1 cellular context compared by ENCODE assay signal in genomic region chr2:48221846-48222516, GRCh38.
TF ChIP-seq lines count a peak whose summit lies in the region.

No MANE protein-coding gene starts in this region.

TF ChIP-seq in HepG2, 621 proteins besides CTCF, POLR2A, EP300 and RAD21 (continued from another document and continues in another):
- TF ChIP-seq, protein P1, sequence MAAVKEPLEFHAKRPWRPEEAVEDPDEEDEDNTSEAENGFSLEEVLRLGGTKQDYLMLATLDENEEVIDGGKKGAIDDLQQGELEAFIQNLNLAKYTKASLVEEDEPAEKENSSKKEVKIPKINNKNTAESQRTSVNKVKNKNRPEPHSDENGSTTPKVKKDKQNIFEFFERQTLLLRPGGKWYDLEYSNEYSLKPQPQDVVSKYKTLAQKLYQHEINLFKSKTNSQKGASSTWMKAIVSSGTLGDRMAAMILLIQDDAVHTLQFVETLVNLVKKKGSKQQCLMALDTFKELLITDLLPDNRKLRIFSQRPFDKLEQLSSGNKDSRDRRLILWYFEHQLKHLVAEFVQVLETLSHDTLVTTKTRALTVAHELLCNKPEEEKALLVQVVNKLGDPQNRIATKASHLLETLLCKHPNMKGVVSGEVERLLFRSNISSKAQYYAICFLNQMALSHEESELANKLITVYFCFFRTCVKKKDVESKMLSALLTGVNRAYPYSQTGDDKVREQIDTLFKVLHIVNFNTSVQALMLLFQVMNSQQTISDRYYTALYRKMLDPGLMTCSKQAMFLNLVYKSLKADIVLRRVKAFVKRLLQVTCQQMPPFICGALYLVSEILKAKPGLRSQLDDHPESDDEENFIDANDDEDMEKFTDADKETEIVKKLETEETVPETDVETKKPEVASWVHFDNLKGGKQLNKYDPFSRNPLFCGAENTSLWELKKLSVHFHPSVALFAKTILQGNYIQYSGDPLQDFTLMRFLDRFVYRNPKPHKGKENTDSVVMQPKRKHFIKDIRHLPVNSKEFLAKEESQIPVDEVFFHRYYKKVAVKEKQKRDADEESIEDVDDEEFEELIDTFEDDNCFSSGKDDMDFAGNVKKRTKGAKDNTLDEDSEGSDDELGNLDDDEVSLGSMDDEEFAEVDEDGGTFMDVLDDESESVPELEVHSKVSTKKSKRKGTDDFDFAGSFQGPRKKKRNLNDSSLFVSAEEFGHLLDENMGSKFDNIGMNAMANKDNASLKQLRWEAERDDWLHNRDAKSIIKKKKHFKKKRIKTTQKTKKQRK (IDR thresholded peaks at IDR 0.05; ENCODE audit: low read length), result no peak
- TF ChIP-seq IKZF5 (CRISPR knock-in tag; IDR thresholded peaks at IDR 0.05) (peak; percentile 93), ZNF83 (CRISPR knock-in tag; IDR thresholded peaks at IDR 0.05; ENCODE audit: borderline replicate concordance) (no peak), ARNT2 (CRISPR knock-in tag; IDR thresholded peaks at IDR 0.05; ENCODE audit: low read depth) (peak; percentile 67; the same call in 1 of the 2 replicates), ZC3H4 (CRISPR knock-in tag; IDR thresholded peaks at IDR 0.05; ENCODE audit: borderline replicate concordance) (no peak), FOXK1 (CRISPR knock-in tag; IDR thresholded peaks at IDR 0.05; ENCODE audit: borderline replicate concordance, low read depth) (peak; percentile 100), SAP130 (CRISPR knock-in tag; IDR thresholded peaks at IDR 0.05; ENCODE audit: low read depth) (peak; percentile 96), ZFP36 (IDR thresholded peaks at IDR 0.05; ENCODE audit: borderline replicate concordance, low read depth, low read length, partially characterized antibody) (peak; percentile 81), ZNF501 (CRISPR knock-in tag; IDR thresholded peaks at IDR 0.05) (peak; percentile 64; the same call in 1 of the 2 replicates), BCL3 (CRISPR knock-in tag; IDR thresholded peaks at IDR 0.05) (peak; percentile 48; the same call in 1 of the 2 replicates), ADNP (CRISPR knock-in tag; IDR thresholded peaks at IDR 0.05) (peak; percentile 96), ZNF260 (CRISPR knock-in tag; IDR thresholded peaks at IDR 0.05; ENCODE audit: borderline replicate concordance, low read depth) (no peak), ZNF17 (CRISPR knock-in tag; IDR thresholded peaks at IDR 0.05) (no peak), ZNF749 (CRISPR knock-in tag; IDR thresholded peaks at IDR 0.05; ENCODE audit: borderline replicate concordance) (no peak; the same call in 1 of the 2 replicates), ZFP41 (CRISPR knock-in tag; IDR thresholded peaks at IDR 0.05; ENCODE audit: borderline replicate concordance) (no peak), SALL2 (CRISPR knock-in tag; IDR thresholded peaks at IDR 0.05) (peak; percentile 46; the same call in 1 of the 2 replicates), ZNF687 (CRISPR knock-in tag; IDR thresholded peaks at IDR 0.05) (no peak), ZNF225 (CRISPR knock-in tag; IDR thresholded peaks at IDR 0.05) (no peak), CREBL2 (CRISPR knock-in tag; IDR thresholded peaks at IDR 0.05; ENCODE audit: borderline replicate concordance) (no peak), SETDB1 (CRISPR knock-in tag; IDR thresholded peaks at IDR 0.05; ENCODE audit: borderline replicate concordance) (no peak), DRAP1 (CRISPR knock-in tag; IDR thresholded peaks at IDR 0.05) (peak; percentile 90), ZBTB1 (CRISPR knock-in tag; IDR thresholded peaks at IDR 0.05; ENCODE audit: borderline replicate concordance) (no peak), IKZF4 (CRISPR knock-in tag; IDR thresholded peaks at IDR 0.05; ENCODE audit: borderline replicate concordance, low read depth, not compliant biosample characterization) (no peak), ZNF768 (CRISPR knock-in tag; IDR thresholded peaks at IDR 0.05) (no peak), CSRNP2 (CRISPR knock-in tag; conservative IDR thresholded peaks at IDR 0.05; ENCODE audit: low read depth) (peak; percentile 54; the same call in 1 of the 2 replicates), CAMTA2 (CRISPR knock-in tag; IDR thresholded peaks at IDR 0.05; ENCODE audit: borderline replicate concordance) (no peak), GLMP (CRISPR knock-in tag; IDR thresholded peaks at IDR 0.05; ENCODE audit: borderline replicate concordance) (no peak), RARG (CRISPR knock-in tag; IDR thresholded peaks at IDR 0.05; ENCODE audit: low read depth) (no peak; the same call in 1 of the 2 replicates), JUND (CRISPR knock-in tag; IDR thresholded peaks at IDR 0.05) (peak; percentile 99), ZNF34 (CRISPR knock-in tag; IDR thresholded peaks at IDR 0.05; ENCODE audit: borderline replicate concordance) (peak; percentile 23; the same call in 1 of the 2 replicates), IRF1 (CRISPR knock-in tag; IDR thresholded peaks at IDR 0.05; ENCODE audit: low read depth) (peak; percentile 69; the same call in 1 of the 2 replicates)
- TF ChIP-seq, protein P2, sequence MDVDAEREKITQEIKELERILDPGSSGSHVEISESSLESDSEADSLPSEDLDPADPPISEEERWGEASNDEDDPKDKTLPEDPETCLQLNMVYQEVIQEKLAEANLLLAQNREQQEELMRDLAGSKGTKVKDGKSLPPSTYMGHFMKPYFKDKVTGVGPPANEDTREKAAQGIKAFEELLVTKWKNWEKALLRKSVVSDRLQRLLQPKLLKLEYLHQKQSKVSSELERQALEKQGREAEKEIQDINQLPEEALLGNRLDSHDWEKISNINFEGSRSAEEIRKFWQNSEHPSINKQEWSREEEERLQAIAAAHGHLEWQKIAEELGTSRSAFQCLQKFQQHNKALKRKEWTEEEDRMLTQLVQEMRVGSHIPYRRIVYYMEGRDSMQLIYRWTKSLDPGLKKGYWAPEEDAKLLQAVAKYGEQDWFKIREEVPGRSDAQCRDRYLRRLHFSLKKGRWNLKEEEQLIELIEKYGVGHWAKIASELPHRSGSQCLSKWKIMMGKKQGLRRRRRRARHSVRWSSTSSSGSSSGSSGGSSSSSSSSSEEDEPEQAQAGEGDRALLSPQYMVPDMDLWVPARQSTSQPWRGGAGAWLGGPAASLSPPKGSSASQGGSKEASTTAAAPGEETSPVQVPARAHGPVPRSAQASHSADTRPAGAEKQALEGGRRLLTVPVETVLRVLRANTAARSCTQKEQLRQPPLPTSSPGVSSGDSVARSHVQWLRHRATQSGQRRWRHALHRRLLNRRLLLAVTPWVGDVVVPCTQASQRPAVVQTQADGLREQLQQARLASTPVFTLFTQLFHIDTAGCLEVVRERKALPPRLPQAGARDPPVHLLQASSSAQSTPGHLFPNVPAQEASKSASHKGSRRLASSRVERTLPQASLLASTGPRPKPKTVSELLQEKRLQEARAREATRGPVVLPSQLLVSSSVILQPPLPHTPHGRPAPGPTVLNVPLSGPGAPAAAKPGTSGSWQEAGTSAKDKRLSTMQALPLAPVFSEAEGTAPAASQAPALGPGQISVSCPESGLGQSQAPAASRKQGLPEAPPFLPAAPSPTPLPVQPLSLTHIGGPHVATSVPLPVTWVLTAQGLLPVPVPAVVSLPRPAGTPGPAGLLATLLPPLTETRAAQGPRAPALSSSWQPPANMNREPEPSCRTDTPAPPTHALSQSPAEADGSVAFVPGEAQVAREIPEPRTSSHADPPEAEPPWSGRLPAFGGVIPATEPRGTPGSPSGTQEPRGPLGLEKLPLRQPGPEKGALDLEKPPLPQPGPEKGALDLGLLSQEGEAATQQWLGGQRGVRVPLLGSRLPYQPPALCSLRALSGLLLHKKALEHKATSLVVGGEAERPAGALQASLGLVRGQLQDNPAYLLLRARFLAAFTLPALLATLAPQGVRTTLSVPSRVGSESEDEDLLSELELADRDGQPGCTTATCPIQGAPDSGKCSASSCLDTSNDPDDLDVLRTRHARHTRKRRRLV (CRISPR knock-in tag; IDR thresholded peaks at IDR 0.05), result peak; percentile 76; the same call in 1 of the 2 replicates
- TF ChIP-seq, protein P3, sequence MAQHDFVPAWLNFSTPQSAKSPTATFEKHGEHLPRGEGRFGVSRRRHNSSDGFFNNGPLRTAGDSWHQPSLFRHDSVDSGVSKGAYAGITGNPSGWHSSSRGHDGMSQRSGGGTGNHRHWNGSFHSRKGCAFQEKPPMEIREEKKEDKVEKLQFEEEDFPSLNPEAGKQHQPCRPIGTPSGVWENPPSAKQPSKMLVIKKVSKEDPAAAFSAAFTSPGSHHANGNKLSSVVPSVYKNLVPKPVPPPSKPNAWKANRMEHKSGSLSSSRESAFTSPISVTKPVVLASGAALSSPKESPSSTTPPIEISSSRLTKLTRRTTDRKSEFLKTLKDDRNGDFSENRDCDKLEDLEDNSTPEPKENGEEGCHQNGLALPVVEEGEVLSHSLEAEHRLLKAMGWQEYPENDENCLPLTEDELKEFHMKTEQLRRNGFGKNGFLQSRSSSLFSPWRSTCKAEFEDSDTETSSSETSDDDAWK (CRISPR knock-in tag; IDR thresholded peaks at IDR 0.05), result no peak
